ENCODE assay signal across 8 cellular contexts in the genomic region with DNA sequence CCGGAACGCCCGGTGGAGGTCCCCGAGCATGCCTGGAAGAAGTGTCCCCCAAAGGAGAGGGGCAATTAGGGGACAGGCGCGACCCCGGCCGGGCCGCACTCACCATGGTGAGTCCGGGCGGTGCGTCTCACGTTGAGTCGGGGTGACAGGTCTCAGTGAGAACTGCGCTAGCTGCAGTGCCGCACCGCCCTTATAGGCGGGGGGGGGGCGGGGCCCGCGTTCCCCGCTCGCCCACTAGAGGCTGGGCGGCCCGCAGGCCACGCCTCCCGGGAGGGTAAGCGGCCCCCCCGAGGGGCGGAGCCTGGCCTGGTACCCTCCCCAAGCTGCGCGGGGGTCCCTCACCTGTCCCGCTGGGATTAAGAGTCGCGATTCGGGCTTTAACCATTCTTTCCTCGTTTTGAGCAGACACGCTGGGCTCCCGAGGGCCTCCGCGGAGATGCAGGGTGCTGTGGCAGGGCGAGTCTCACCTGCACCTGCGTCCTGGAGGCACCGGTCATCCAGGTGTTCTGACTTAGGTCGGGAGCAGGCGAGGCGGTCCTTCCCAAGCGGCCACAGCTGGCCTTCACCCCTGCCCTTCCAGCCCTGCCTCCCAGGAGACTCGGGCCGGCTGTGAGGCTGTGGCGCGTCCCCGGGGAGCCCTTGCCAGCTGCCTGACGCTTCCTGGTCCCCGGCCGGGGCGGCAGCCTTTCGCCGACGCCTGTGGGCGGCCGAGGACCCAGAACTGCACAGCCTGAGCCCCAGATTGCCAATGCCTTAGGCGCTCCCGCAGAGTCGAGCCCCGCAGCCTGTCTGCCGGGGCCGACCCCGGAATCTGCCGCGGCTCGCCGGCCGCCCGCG. TPM values are rescaled to one million over a fixed set of nuclear protein-coding genes. Genes with fewer than 3 reads are reported as not detected.
A peak's percentile ranks its signal among the peaks of the same experiment; 100 is the strongest.
DNase-seq lines count a peak whose midpoint lies in the region; ATAC-seq and TF ChIP-seq lines count a peak whose summit lies in the region.

TSS of gene TUBA4A (minus strand) at position 166 of the 837 bp plus-strand sequence. CDS start at position 106, 60 bp downstream.

- peaks cover 43% of the 10 kb centered on the region for H3K36me3 Mint-ChIP-seq in T-helper 1 cell treated with Interleukin-12 subunit alpha and Interleukin-12 subunit beta and Interleukin-4 antibody, amounts not matched to agents 30 μg/mL and 1 μg/mL, for 36 hours (ENCODE audit: low read depth)

- TF ChIP-seq CTCF in HFF-Myc (IDR thresholded peaks at IDR 0.05; ENCODE audit: low read depth, low read length, missing control alignments) (no peak), adrenal gland (IDR thresholded peaks at IDR 0.05) (peak in 5 of 6 experiments; percentile 7 to 29 (median 23)), psoas muscle (IDR thresholded peaks at IDR 0.05) (peak; percentile 18)

- WGBS in adrenal gland, 4 donors: 0 to 1% (median 0%) methylated on average over 11 to 76 of the region's 76 CpGs
- WGBS in psoas muscle, 3 donors: 0 to 1% (median 1%) methylated on average over 56 to 76 of the region's 76 CpGs
- under 1% methylated on average over 76 of the region's 76 CpGs for WGBS in urinary bladder

- H3K27me3 ChIP-seq in adrenal gland (no peaks in the 10 kb centered on the region), psoas muscle (ENCODE audit: insufficient read depth in 3 of 3, low read length in 2 of 3) (no peaks in the 10 kb centered on the region)

- DNase-seq in HFF-Myc (ENCODE audit: extremely low read depth, low read depth) (no peak), NCI-H1092 treated with DMSO at 0.1 percent for 48 hours (lab: John Stamatoyannopoulos, UW) (peak; percentile 35), adrenal gland (peak; percentile 77 to 92 (median 89)), left ventricle myocardium superior (peak; percentile 94), psoas muscle (peak; percentile 90 to 92)

- peaks cover 22 to 39% of the 10 kb centered on the region in 2 donors for H3K4me1 ChIP-seq in adrenal gland (replicated peaks in 1 of 2)
- peaks cover 33% of the 10 kb centered on the region for H3K4me1 ChIP-seq in psoas muscle
- no peaks in the 10 kb centered on the region for H3K4me1 ChIP-seq in urinary bladder (ENCODE audit: insufficient read depth)

- H3K4me3 Mint-ChIP-seq in T-helper 1 cell treated with Interleukin-12 subunit alpha and Interleukin-12 subunit beta and Interleukin-4 antibody, amounts not matched to agents 30 μg/mL and 1 μg/mL, for 36 hours: peak within 1 kb of the TSS; percentile 99

- H3K9me3 ChIP-seq in adrenal gland (replicated peaks in 1 of 3) (no peaks in the 10 kb centered on the region), psoas muscle (no peaks in the 10 kb centered on the region)

- H3K36me3 ChIP-seq in adrenal gland (replicated peaks in 1 of 2) (no peaks in the 10 kb centered on the region), psoas muscle (ENCODE audit: insufficient read depth in 1 of 2, low read depth in 1 of 2) (peaks cover 0 to 32% of the 10 kb centered on the region in 2 donors), urinary bladder (ENCODE audit: insufficient read depth) (no peaks in the 10 kb centered on the region)

- H3K4me3 ChIP-seq in HFF-Myc (replicated peaks; ENCODE audit: low read depth, low read length) (peak within 1 kb of the TSS; percentile 48), adrenal gland (peak within 1 kb of the TSS; percentile 5 to 71 (median 56)), psoas muscle (peak within 1 kb of the TSS; percentile 75), urinary bladder (ENCODE audit: low read depth, low read length) (peak within 1 kb of the TSS; percentile 59)

- intact Hi-C loops in adrenal gland (cut with DNase I) (no loop called here), left ventricle myocardium superior (cut with micrococcal nuclease) (no loop called here), psoas muscle (cut with DNase I) (loop anchor here in 1 of 2 donors (2.0 kb wide), 1 partner anchor 19 kb away; no protein-coding TSS in a partner anchor)

- ATAC-seq in left ventricle myocardium superior: peak; percentile 93
- ATAC-seq in psoas muscle: peak; percentile 77 to 85 (median 80)

- H3K27me3 Mint-ChIP-seq in T-helper 1 cell treated with Interleukin-12 subunit alpha and Interleukin-12 subunit beta and Interleukin-4 antibody, amounts not matched to agents 30 μg/mL and 1 μg/mL, for 36 hours (ENCODE audit: low read depth): no peaks in the 10 kb centered on the region

- H3K27ac ChIP-seq in adrenal gland (peak within 1 kb of the TSS in 4 of 5 donors; percentile 74 to 93 (median 84)), psoas muscle (peak within 1 kb of the TSS; percentile 94), urinary bladder (ENCODE audit: low read depth) (peak within 1 kb of the TSS; percentile 64)

- H3K9me3 Mint-ChIP-seq in T-helper 1 cell treated with Interleukin-12 subunit alpha and Interleukin-12 subunit beta and Interleukin-4 antibody, amounts not matched to agents 30 μg/mL and 1 μg/mL, for 36 hours: no peaks in the 10 kb centered on the region

- H3K27ac Mint-ChIP-seq in T-helper 1 cell treated with Interleukin-12 subunit alpha and Interleukin-12 subunit beta and Interleukin-4 antibody, amounts not matched to agents 30 μg/mL and 1 μg/mL, for 36 hours: peak within 1 kb of the TSS; percentile 97

- TF ChIP-seq POLR2A in GM10847 (IDR thresholded peaks at IDR 0.05; ENCODE audit: extremely low read depth, insufficient read length) (peak; percentile 99), adrenal gland (IDR thresholded peaks at IDR 0.05) (peak; percentile 94 to 95)

- peaks cover 42% of the 10 kb centered on the region for H3K4me1 Mint-ChIP-seq in T-helper 1 cell treated with Interleukin-12 subunit alpha and Interleukin-12 subunit beta and Interleukin-4 antibody, amounts not matched to agents 30 μg/mL and 1 μg/mL, for 36 hours (ENCODE audit: low read depth)

RNA-seq across cellular contexts. Expression of gene TUBA4A, which starts in this region (rescaled TPM):
- total RNA-seq in adrenal gland: 100 to 1,000 TPM in 1 of 8 donors, 10 to 100 TPM in 7; 16.6 to 207 (median 25.9) TPM
- polyA plus RNA-seq in adrenal gland: 100 to 1,000 TPM in 1 of 3 donors, 10 to 100 TPM in 2; 13.4 to 741 (median 39.6) TPM
- total RNA-seq in left ventricle myocardium superior: 116 TPM
- total RNA-seq in psoas muscle: 100 to 1,000 TPM; 522 to 707 (median 613) TPM
- polyA plus RNA-seq in psoas muscle: 100 to 1,000 TPM; 291 to 618 (median 508) TPM
- total RNA-seq in urinary bladder: 4.8 TPM
- polyA plus RNA-seq in urinary bladder: 41.9 TPM
